Comparison of ENCODE assay signal across 8 cellular contexts in the genomic region with DNA sequence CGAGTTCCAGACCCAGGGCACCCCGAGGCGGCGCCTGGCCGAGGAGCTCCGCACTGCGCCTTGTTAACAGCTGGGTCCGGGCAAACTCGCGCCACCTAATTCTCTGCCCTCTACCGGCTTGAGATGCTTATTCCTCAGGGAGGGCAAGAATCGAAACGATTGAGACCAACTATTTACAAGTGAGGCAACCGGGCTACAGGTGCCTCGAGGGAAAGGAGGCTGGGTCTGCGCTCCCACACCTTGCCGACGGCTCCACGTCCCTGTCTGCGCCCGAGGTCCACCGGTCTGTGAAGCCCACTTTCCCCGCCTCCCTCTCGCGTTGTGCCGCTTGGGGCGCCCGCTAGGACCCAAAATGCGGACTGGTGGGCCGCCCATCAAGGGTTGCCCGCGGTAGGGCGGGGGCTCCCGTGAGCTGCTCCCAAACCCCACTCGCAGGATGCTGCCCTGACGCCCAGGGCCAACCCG. TPM values are rescaled to one million over a fixed set of nuclear protein-coding genes. Genes with fewer than 3 reads are reported as not detected.
DNase-seq lines count a peak whose midpoint lies in the region; ATAC-seq and TF ChIP-seq lines count a peak whose summit lies in the region.

No MANE protein-coding gene starts in this region.

- 0 to 2% (median 1%) methylated on average over 31 to 37 of the region's 37 CpGs for WGBS in psoas muscle, 3 donors

- POLR2A ChIA-PET in Caco-2 (lab: Charles Lee), result no interaction called here
- POLR2A ChIA-PET in activated naive CD8-positive, alpha-beta T cell treated with anti-CD3 and anti-CD28 coated beads, Interleukin-2, amount 10 ng/mL, durations not matched to agents 7 days and 5 days (lab: Charles Lee), result interaction anchor here (1.0 to 2.3 kb wide), 3 partner anchors 10 to 188 kb away, joined by 3 to 7 read pairs (median 4); partner anchors contain the start of gene BPGM

- intact Hi-C loops in Caco-2 (cut with micrococcal nuclease; ENCODE audit: unreplicated experiment) (no loop called here), left ventricle myocardium superior (cut with micrococcal nuclease) (no loop called here), psoas muscle (cut with DNase I) (no loop called here), vagina (cut with DNase I) (no loop called here)

- no peaks in the 10 kb centered on the region for H3K36me3 ChIP-seq in Caco-2 (ENCODE audit: control insufficient read depth, insufficient read depth, low read length)
- no peaks in the 10 kb centered on the region for H3K36me3 ChIP-seq in SK-N-MC (ENCODE audit: insufficient read depth, low read length)
- H3K36me3 ChIP-seq in psoas muscle (ENCODE audit: insufficient read depth in 1 of 2, low read depth in 1 of 2), result peaks cover 0 to 19% of the 10 kb centered on the region in 2 donors
- H3K36me3 ChIP-seq in vagina, result no peaks in the 10 kb centered on the region

- H3K4me3 ChIP-seq in Caco-2 (ENCODE audit: low read depth, low read length), result peak overlapping the region; percentile 64
- H3K4me3 ChIP-seq in SK-N-MC, result peak overlapping the region; percentile 68
- peak overlapping the region; percentile 90 for H3K4me3 ChIP-seq in psoas muscle
- peak overlapping the region; percentile 81 to 83 for H3K4me3 ChIP-seq in vagina

- H3K27ac ChIP-seq in SK-N-MC (no peak overlapping the region), psoas muscle (peak overlapping the region; percentile 96), vagina (peak overlapping the region; percentile 88)

- CTCF ChIA-PET in Caco-2 (lab: Charles Lee), result interaction anchor here (1.9 kb wide), 1 partner anchor 26 kb away, joined by 4 read pairs; no protein-coding TSS in a partner anchor

- H3K9me3 Mint-ChIP-seq in Caco-2 (ENCODE audit: unreplicated experiment), result no peaks in the 10 kb centered on the region
- peaks cover 2% of the 10 kb centered on the region for H3K9me3 Mint-ChIP-seq in activated naive CD8-positive, alpha-beta T cell treated with anti-CD3 and anti-CD28 coated beads, Interleukin-2, amount 10 ng/mL, durations not matched to agents 7 days and 5 days

- H3K27ac Mint-ChIP-seq in Caco-2 (ENCODE audit: unreplicated experiment), result no peak overlapping the region
- H3K27ac Mint-ChIP-seq in activated naive CD8-positive, alpha-beta T cell treated with anti-CD3 and anti-CD28 coated beads, Interleukin-2, amount 10 ng/mL, durations not matched to agents 7 days and 5 days, result peak overlapping the region; percentile 75

- H3K9me3 ChIP-seq in Caco-2, result no peaks in the 10 kb centered on the region; the same call in 1 of the 2 replicates
- H3K9me3 ChIP-seq in SK-N-MC (ENCODE audit: low read depth, low read length), result no peaks in the 10 kb centered on the region
- H3K9me3 ChIP-seq in psoas muscle, result no peaks in the 10 kb centered on the region
- H3K9me3 ChIP-seq in vagina, result no peaks in the 10 kb centered on the region

- H3K27me3 Mint-ChIP-seq in Caco-2 (ENCODE audit: insufficient read depth, unreplicated experiment), result no peaks in the 10 kb centered on the region
- H3K27me3 Mint-ChIP-seq in activated naive CD8-positive, alpha-beta T cell treated with anti-CD3 and anti-CD28 coated beads, Interleukin-2, amount 10 ng/mL, durations not matched to agents 7 days and 5 days, result no peaks in the 10 kb centered on the region

- ATAC-seq in GM19452 (IDR thresholded peaks at IDR 0.05; ENCODE audit: unreplicated experiment) (peak; percentile 42), HG03558 (IDR thresholded peaks at IDR 0.05; ENCODE audit: extremely low read depth, unreplicated experiment) (peak; percentile 26), left ventricle myocardium superior (peak; percentile 64), psoas muscle (peak; percentile 61 to 81 (median 65))
- peak; percentile 60 for ATAC-seq in activated naive CD8-positive, alpha-beta T cell treated with anti-CD3 and anti-CD28 coated beads, Interleukin-2, amount 10 ng/mL, durations not matched to agents 7 days and 5 days (ENCODE audit: low read depth)

- H3K27me3 ChIP-seq in Caco-2 (replicated peaks; ENCODE audit: control insufficient read depth, insufficient read depth, low read length) (no peaks in the 10 kb centered on the region), psoas muscle (ENCODE audit: insufficient read depth in 3 of 3, low read length in 2 of 3) (no peaks in the 10 kb centered on the region), vagina (no peaks in the 10 kb centered on the region)

- peak overlapping the region; percentile 39 for H3K9ac ChIP-seq in SK-N-MC (ENCODE audit: insufficient read length)

- H3K4me3 Mint-ChIP-seq in Caco-2 (ENCODE audit: unreplicated experiment), result peak overlapping the region; percentile 59
- peak overlapping the region; percentile 88 for H3K4me3 Mint-ChIP-seq in activated naive CD8-positive, alpha-beta T cell treated with anti-CD3 and anti-CD28 coated beads, Interleukin-2, amount 10 ng/mL, durations not matched to agents 7 days and 5 days

- no peaks in the 10 kb centered on the region for H3K4me1 Mint-ChIP-seq in Caco-2 (ENCODE audit: low read depth, unreplicated experiment)
- peaks cover 35% of the 10 kb centered on the region for H3K4me1 Mint-ChIP-seq in activated naive CD8-positive, alpha-beta T cell treated with anti-CD3 and anti-CD28 coated beads, Interleukin-2, amount 10 ng/mL, durations not matched to agents 7 days and 5 days

- TF ChIP-seq CTCF in Caco-2 (IDR thresholded peaks at IDR 0.05; ENCODE audit: insufficient read depth in 1 of 2, low read depth in 1 of 2, low read length in 1 of 2, severe bottlenecking in 1 of 2, unreplicated experiment in 1 of 2), result no peak
- no peak for TF ChIP-seq CTCF in psoas muscle (IDR thresholded peaks at IDR 0.05)
- peak in 2 of 3 experiments; percentile 0 to 10 for TF ChIP-seq CTCF in vagina (IDR thresholded peaks at IDR 0.05)

- no peak for TF ChIP-seq POLR2A in vagina (IDR thresholded peaks at IDR 0.05)

- no TSS peak for BruUV-seq in Caco-2 (replicated peaks; lab: Mats Ljungman, UMichigan)

- H3K4me1 ChIP-seq in Caco-2 (peaks cover 4% of the 10 kb centered on the region; the same call in 1 of the 2 replicates), psoas muscle (peaks cover 36% of the 10 kb centered on the region), vagina (peaks cover 21% of the 10 kb centered on the region)

- DNase-seq in Caco-2 (peak in 1 of 2 experiments; percentile 46), SK-N-MC (ENCODE audit: low read depth, low spot score) (no peak), left ventricle myocardium superior (peak; percentile 64), psoas muscle (peak; percentile 62 to 76), vagina (ENCODE audit: extremely low spot score in 2 of 2) (no peak)
- peak; percentile 72 for DNase-seq in activated naive CD8-positive, alpha-beta T cell treated with anti-CD3 and anti-CD28 coated beads, Interleukin-2, amount 10 ng/mL, durations not matched to agents 7 days and 5 days

- H3K36me3 Mint-ChIP-seq in Caco-2 (ENCODE audit: insufficient read depth, unreplicated experiment), result no peaks in the 10 kb centered on the region
- peaks cover 12% of the 10 kb centered on the region for H3K36me3 Mint-ChIP-seq in activated naive CD8-positive, alpha-beta T cell treated with anti-CD3 and anti-CD28 coated beads, Interleukin-2, amount 10 ng/mL, durations not matched to agents 7 days and 5 days

RNA-seq across cellular contexts. Expression of gene AKR1B1, which starts 0.5 kb away (rescaled TPM):
- 58.6 and 62.8 TPM in 2 replicates for total RNA-seq in Caco-2 (2022)
- 10 to 100 TPM; 85.1 to 91.0 TPM for total RNA-seq in activated naive CD8-positive, alpha-beta T cell treated with anti-CD3 and anti-CD28 coated beads, Interleukin-2, amount 10 ng/mL, durations not matched to agents 7 days and 5 days
- total RNA-seq in left ventricle myocardium superior, result 230 TPM
- total RNA-seq in psoas muscle, result 100 to 1,000 TPM; 188 to 266 (median 197) TPM
- 100 to 1,000 TPM; 147 to 274 (median 216) TPM for polyA plus RNA-seq in psoas muscle
- 79.1 TPM for total RNA-seq in vagina

Comparison
In these comparisons a context has a peak if more than half of its experiments do, and no peak if none do; other contexts are left out.
1. DNase-seq: peak in activated naive CD8-positive, alpha-beta T cell treated with anti-CD3 and anti-CD28 coated beads, Interleukin-2, amount 10 ng/mL, durations not matched to agents 7 days and 5 days (single experiment), left ventricle myocardium superior (single experiment) and psoas muscle (2 of 2); none in SK-N-MC (single experiment) and vagina (0 of 2).
2. CTCF ChIP-seq: peak in vagina (2 of 3); none in Caco-2 (0 of 2) and psoas muscle (single experiment).
3. Peak in every context shown above with its lines, with median percentiles within 50 percentile points of each other: H3K4me3 ChIP-seq and ATAC-seq.